In genomic region chr1:24052119-24052695, GRCh38 we compare ENCODE assay signal across 16 cellular contexts. TPM values are rescaled to one million over a fixed set of nuclear protein-coding genes. Genes with fewer than 3 reads are reported as not detected.
"Had no signal": no experiment of that assay in that cellular context is flagged by ENCODE, and none has a peak within 500 bp of the region (broad histone marks: within the 10 kb centered on the region; RNA-seq: fewer than 3 reads in every experiment).

No MANE protein-coding gene starts in this region.

- H3K9me3 ChIP-seq: esophagus squamous epithelium, gastrocnemius medialis, heart right ventricle, mucosa of descending colon had no signal

- H3K4me3 Mint-ChIP-seq: activated CD8-positive, alpha-beta memory T cell treated with anti-CD3 and anti-CD28 coated beads, Interleukin-2, amount 10 ng/mL, durations not matched to agents 7 days and 5 days; activated naive CD8-positive, alpha-beta T cell treated with anti-CD3 and anti-CD28 coated beads for 36 hours; activated T-cell treated with anti-CD3 and anti-CD28 coated beads, Interleukin-2, amount 50 U/mL, for 24 hours; natural killer cell treated with Interleukin-12 subunit alpha and Interleukin-12 subunit beta and Interleukin-15 and Interleukin-18, amount 100 ng/mL, for 72 hours; T-helper 2 cell treated with Interferon-gamma antibody and Interleukin-4, amounts not matched to agents 5 μg/mL and 100 μg/mL, for 36 hours had no signal

- H3K27me3 ChIP-seq: esophagus squamous epithelium, gastrocnemius medialis, heart right ventricle had no signal

- H3K36me3 Mint-ChIP-seq: activated CD8-positive, alpha-beta memory T cell treated with anti-CD3 and anti-CD28 coated beads, Interleukin-2, amount 10 ng/mL, durations not matched to agents 7 days and 5 days; activated naive CD8-positive, alpha-beta T cell treated with anti-CD3 and anti-CD28 coated beads for 36 hours; natural killer cell treated with Interleukin-12 subunit alpha and Interleukin-12 subunit beta and Interleukin-15 and Interleukin-18, amount 100 ng/mL, for 72 hours had no signal

- H3K27me3 Mint-ChIP-seq: activated T-cell treated with anti-CD3 and anti-CD28 coated beads, Interleukin-2, amount 50 U/mL, for 24 hours had no signal

- H3K27ac Mint-ChIP-seq: activated CD8-positive, alpha-beta memory T cell treated with anti-CD3 and anti-CD28 coated beads, Interleukin-2, amount 10 ng/mL, durations not matched to agents 7 days and 5 days; activated naive CD8-positive, alpha-beta T cell treated with anti-CD3 and anti-CD28 coated beads for 36 hours; activated T-cell treated with anti-CD3 and anti-CD28 coated beads, Interleukin-2, amount 50 U/mL, for 24 hours; natural killer cell treated with Interleukin-12 subunit alpha and Interleukin-12 subunit beta and Interleukin-15 and Interleukin-18, amount 100 ng/mL, for 72 hours; T-helper 2 cell treated with Interferon-gamma antibody and Interleukin-4, amounts not matched to agents 5 μg/mL and 100 μg/mL, for 36 hours had no signal

- H3K4me1 ChIP-seq: gastrocnemius medialis had no signal

- H3K4me1 Mint-ChIP-seq: activated CD8-positive, alpha-beta memory T cell treated with anti-CD3 and anti-CD28 coated beads, Interleukin-2, amount 10 ng/mL, durations not matched to agents 7 days and 5 days; activated naive CD8-positive, alpha-beta T cell treated with anti-CD3 and anti-CD28 coated beads for 36 hours had no signal

- DNase-seq: activated CD4-positive, alpha-beta T cell treated with anti-CD3 and anti-CD28 coated beads, Interleukin-2, amount 50 U/mL, for 4 hours; activated CD8-positive, alpha-beta memory T cell treated with anti-CD3 and anti-CD28 coated beads, Interleukin-2, amount 10 ng/mL, durations not matched to agents 7 days and 5 days; activated effector memory CD4-positive, alpha-beta T cell treated with anti-CD3 and anti-CD28 coated beads, Interleukin-2, amount 50 U/mL, for 16 hours; activated naive CD8-positive, alpha-beta T cell treated with anti-CD3 and anti-CD28 coated beads for 36 hours; activated T-cell treated with anti-CD3 and anti-CD28 coated beads, Interleukin-2, amount 50 U/mL, for 24 hours; anterior cingulate cortex; esophagus squamous epithelium; gastrocnemius medialis; heart right ventricle; mucosa of descending colon; stimulated activated CD4-positive, alpha-beta T cell treated with anti-CD3 and anti-CD28 coated beads, Interleukin-4, amount 100 ng/mL, for 1 hour; stimulated activated CD8-positive, alpha-beta memory T cell treated with anti-CD3 and anti-CD28 coated beads, Interleukin-4, amount 100 ng/mL, for 48 hours; stimulated activated naive CD8-positive, alpha-beta T cell treated with anti-CD3 and anti-CD28 coated beads, Interleukin-15, Interleukin-2, amounts not matched to agents 100 U/mL and 50 U/mL, for 24 hours had no signal

- H3K4me3 ChIP-seq: esophagus squamous epithelium, gastrocnemius medialis, heart right ventricle, mucosa of descending colon had no signal

- H3K9me3 Mint-ChIP-seq: activated naive CD8-positive, alpha-beta T cell treated with anti-CD3 and anti-CD28 coated beads for 36 hours; activated T-cell treated with anti-CD3 and anti-CD28 coated beads, Interleukin-2, amount 50 U/mL, for 24 hours; natural killer cell treated with Interleukin-12 subunit alpha and Interleukin-12 subunit beta and Interleukin-15 and Interleukin-18, amount 100 ng/mL, for 72 hours; T-helper 2 cell treated with Interferon-gamma antibody and Interleukin-4, amounts not matched to agents 5 μg/mL and 100 μg/mL, for 36 hours had no signal

- H3K36me3 ChIP-seq: esophagus squamous epithelium had no signal

- H3K27ac ChIP-seq: esophagus squamous epithelium, heart right ventricle had no signal

RNA-seq across cellular contexts. Expression of gene MYOM3, which starts 59.7 kb away (rescaled TPM):
- total RNA-seq: activated CD8-positive, alpha-beta memory T cell treated with anti-CD3 and anti-CD28 coated beads, Interleukin-2, amount 10 ng/mL, durations not matched to agents 7 days and 5 days; activated naive CD8-positive, alpha-beta T cell treated with anti-CD3 and anti-CD28 coated beads for 36 hours; lung microvascular endothelial cell; natural killer cell treated with Interleukin-12 subunit alpha and Interleukin-12 subunit beta and Interleukin-15 and Interleukin-18, amount 100 ng/mL, for 72 hours had no signal
